ENCODE assay signal across 7 cellular contexts in the genomic region with DNA sequence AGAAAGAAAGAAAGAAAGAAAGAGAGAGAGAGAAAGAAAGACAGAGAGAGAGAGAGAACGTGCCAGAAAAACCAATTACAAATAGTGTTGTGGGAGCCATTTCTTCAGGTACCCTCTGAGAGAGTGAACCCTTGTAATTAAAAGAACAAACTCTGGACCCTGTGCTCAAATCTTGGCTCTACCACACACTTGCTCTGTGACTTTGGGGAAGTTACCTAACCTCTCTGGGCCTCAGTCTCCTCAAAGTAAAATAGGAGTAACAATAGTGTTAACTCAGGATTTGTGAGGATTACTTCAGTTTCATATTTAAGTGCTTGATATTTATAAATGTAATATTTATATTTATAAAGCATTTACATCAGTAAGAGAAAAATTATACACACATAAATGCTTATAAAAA.
"Had no signal": no experiment of that assay in that cellular context is flagged by ENCODE, and none has a peak within 500 bp of the region (broad histone marks: within the 10 kb centered on the region; RNA-seq: fewer than 3 reads in every experiment).

No MANE protein-coding gene starts in this region.

- ATAC-seq: HepG2 had no signal

- H3K4me2 ChIP-seq: KMS-11 had no signal

- H3K27ac ChIP-seq: HL-60, KMS-11 had no signal

- H3K9ac ChIP-seq: KMS-11 had no signal

- DNase-seq: IMR-90, KBM-7, KG1 had no signal

- FAIRE-seq: HepG2, HTR-8/SVneo had no signal
